23 cellular contexts compared by ENCODE assay signal in the genomic region with DNA sequence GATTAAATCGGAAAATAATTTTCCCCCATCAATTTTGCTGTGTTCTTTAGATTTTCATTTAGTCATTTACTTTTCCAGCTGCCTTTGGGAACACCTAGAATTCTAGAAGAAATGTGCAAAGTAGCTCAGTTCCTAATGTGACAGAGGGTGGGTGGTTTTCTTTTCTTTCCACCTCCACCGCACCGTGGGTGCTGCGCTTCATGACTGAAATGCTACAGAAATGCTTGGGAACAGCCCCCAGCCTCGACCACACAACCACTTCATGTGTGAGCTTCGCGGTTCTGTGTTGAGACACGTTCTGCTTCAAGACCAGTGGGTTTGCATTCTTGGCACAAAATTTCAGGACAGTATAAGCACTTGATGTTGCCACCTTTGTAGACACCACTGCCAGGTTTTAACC.
"Had no signal": no experiment of that assay in that cellular context is flagged by ENCODE, and none has a peak within 500 bp of the region (broad histone marks: within the 10 kb centered on the region; RNA-seq: fewer than 3 reads in every experiment).

No MANE protein-coding gene starts in this region.

- H3K36me3 ChIP-seq: MG63 had no signal

- DNase-seq: IMR-90, Karpas-422, KG1, MG63, NCI-H1092, NCI-H1105 treated with DMSO at 0.1 percent for 48 hours, NCI-H1417 treated with DMSO at 0.1 percent for 48 hours, NCI-H146, NCI-H187, NCI-H2029, NCI-H2081 treated with DMSO at 0.1 percent for 48 hours, NCI-H2171, NCI-H226, NCI-H446, NCI-H510A, NCI-H524 treated with DMSO at 0.1 percent for 48 hours, NCI-H69, NCI-H774, RPMI8226, SHP77, SK-N-SH, SW 1271 had no signal

- H3K27me3 ChIP-seq: MG63 had no signal

- ATAC-seq: HepG2 had no signal

- H3K4me3 ChIP-seq: MG63 had no signal

- H3K9me3 ChIP-seq: MG63, SK-N-SH had no signal
